8 cellular contexts compared by ENCODE assay signal in genomic region chr7:47254081-47255006, GRCh38.
DNase-seq lines count a peak whose midpoint lies in the region; ATAC-seq and TF ChIP-seq lines count a peak whose summit lies in the region.

No MANE protein-coding gene starts in this region.

- TF ChIP-seq CTCF in breast epithelium (IDR thresholded peaks at IDR 0.05): peak in 2 of 3 donors; percentile 72 to 96

- H3K4me3 ChIP-seq in breast epithelium (peak overlapping the region; percentile 44 to 65 (median 58)), skeletal muscle tissue (ENCODE audit: low read length in 3 of 3) (peak overlapping the region; percentile 65 to 68 (median 66))

- H3K36me3 ChIP-seq in breast epithelium (no peaks in the 10 kb centered on the region), skeletal muscle tissue (ENCODE audit: control insufficient read depth in 3 of 3, insufficient read depth in 3 of 3, low read length in 3 of 3) (no peaks in the 10 kb centered on the region)

- H3K4me1 ChIP-seq in breast epithelium (peaks cover 0 to 5% of the 10 kb centered on the region in 2 donors), skeletal muscle tissue (ENCODE audit: control insufficient read depth in 3 of 3, insufficient read depth in 3 of 3, low read length in 3 of 3) (peaks cover 11 to 16% (median 15%) of the 10 kb centered on the region in 3 donors)

- H3K9ac ChIP-seq in skeletal muscle tissue (ENCODE audit: low read depth in 1 of 3, low read length in 3 of 3): peak overlapping the region; percentile 57 to 86 (median 73)

- peak overlapping the region; percentile 84 to 91 for H3K27ac ChIP-seq in breast epithelium
- peak overlapping the region; percentile 76 for H3K27ac ChIP-seq in skeletal muscle tissue (ENCODE audit: low read depth, low read length)

- ATAC-seq in GM21717 (IDR thresholded peaks at IDR 0.05; ENCODE audit: unreplicated experiment): peak; percentile 84

- peak; percentile 69; the same call in 1 of the 2 replicates for TF ChIP-seq RAD21 in Ishikawa (IDR thresholded peaks at IDR 0.05; ENCODE audit: low read depth)

- H3K9me3 ChIP-seq in breast epithelium (no peaks in the 10 kb centered on the region), skeletal muscle tissue (ENCODE audit: control insufficient read depth in 3 of 3, low read length in 3 of 3) (no peaks in the 10 kb centered on the region)

- TF ChIP-seq POLR2A in breast epithelium (IDR thresholded peaks at IDR 0.05): no peak

- in situ Hi-C loops in G401 (cut with HindIII; ENCODE audit: low sequenced_read_pairs): no loop called here

- intact Hi-C loops in breast epithelium (cut with DNase I; ENCODE audit: low total_unique reads): no loop called here

- no peak for TF ChIP-seq EP300 in Ishikawa (IDR thresholded peaks at IDR 0.05; ENCODE audit: borderline replicate concordance)

- DNase-seq in G401 (ENCODE audit: low spot score) (peak; percentile 70), SW480 (ENCODE audit: low spot score) (peak; percentile 66), breast epithelium (ENCODE audit: low spot score in 2 of 2) (peak; percentile 63 to 74), iPS-NIHi7 (ENCODE audit: extremely low spot score) (peak; percentile 93)
- no peak for DNase-seq in effector CD8-positive, alpha-beta T cell (lab: John Stamatoyannopoulos, UW)

- H3K27me3 ChIP-seq in breast epithelium (no peaks in the 10 kb centered on the region), skeletal muscle tissue (ENCODE audit: control insufficient read depth in 3 of 3, insufficient read depth in 3 of 3, low read length in 3 of 3) (no peaks in the 10 kb centered on the region)

TF ChIP-seq in Ishikawa, 13 proteins besides CTCF, POLR2A, EP300 and RAD21:
- TF ChIP-seq NFIC (IDR thresholded peaks at IDR 0.05) (no peak), YY1 (IDR thresholded peaks at IDR 0.05; ENCODE audit: low read depth) (no peak), TAF1 (IDR thresholded peaks at IDR 0.05; ENCODE audit: low read depth) (no peak), TCF12 (IDR thresholded peaks at IDR 0.05; ENCODE audit: low read depth) (no peak), EGR1 (IDR thresholded peaks at IDR 0.05) (peak; percentile 26; the same call in 1 of the 2 replicates), ZBTB7A (IDR thresholded peaks at IDR 0.05; ENCODE audit: low read depth) (0 out of 2 replicates have a peak, but pooled peaks have one; percentile 48), TEAD4 (IDR thresholded peaks at IDR 0.05) (no peak), MAX (IDR thresholded peaks at IDR 0.05) (0 out of 2 replicates have a peak, but pooled peaks have one; percentile 28), CREB1 (IDR thresholded peaks at IDR 0.05; ENCODE audit: low read depth) (no peak), CEBPB (IDR thresholded peaks at IDR 0.05) (no peak), REST (IDR thresholded peaks at IDR 0.05; ENCODE audit: low read depth) (no peak)
